ENCODE assay signal across 9 cellular contexts in the genomic region with DNA sequence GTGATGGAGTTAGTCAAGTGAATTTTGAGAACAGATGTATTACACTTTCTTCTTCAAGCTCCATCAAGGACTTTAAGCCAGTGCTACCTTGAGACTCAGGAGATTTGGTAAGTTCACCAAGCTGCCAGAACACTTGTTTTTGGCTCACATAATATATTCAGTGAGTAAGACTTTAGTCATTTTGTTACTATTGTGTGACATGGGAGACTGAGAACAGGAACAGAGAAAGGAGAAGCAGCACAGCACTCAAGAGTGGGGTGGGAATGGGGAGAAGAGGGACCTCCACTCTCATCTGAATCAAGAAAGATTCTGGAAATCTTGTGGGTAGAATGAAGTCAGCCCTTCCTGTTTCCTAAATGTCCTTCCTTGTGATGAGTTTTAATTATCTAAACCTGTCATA.
DNase-seq lines count a peak whose midpoint lies in the region; ATAC-seq, FAIRE-seq and TF ChIP-seq lines count a peak whose summit lies in the region.
"Had no signal": no experiment of that assay in that cellular context is flagged by ENCODE, and none has a peak within 500 bp of the region (broad histone marks: within the 10 kb centered on the region; RNA-seq: fewer than 3 reads in every experiment).

No MANE protein-coding gene starts in this region.

- BruUV-seq in HepG2 (replicated peaks; lab: Mats Ljungman, UMichigan): no TSS peak

- no peak for DNase-seq in right lobe of liver
- no peak for DNase-seq in HepG2 (ENCODE audit: low spot score)
- DNase-seq in T-helper 17 cell: no peak
- no peak for DNase-seq in activated effector memory CD4-positive, alpha-beta T cell treated with anti-CD3 and anti-CD28 coated beads, Interleukin-2, amount 50 U/mL, for 16 hours
- DNase-seq in mesothelial cell of epicardium (ENCODE audit: low spot score in 2 of 2, unreplicated experiment in 2 of 2): no peak
- no peak for DNase-seq in progenitor cell of endocrine pancreas (ENCODE audit: low spot score, unreplicated experiment)
- DNase-seq: CD8-positive, alpha-beta T cell had no signal

- H3K36me3 ChIP-seq in right lobe of liver (no peaks in the 10 kb centered on the region), HepG2 (replicated peaks in 1 of 2; ENCODE audit: control insufficient read depth in 1 of 2, insufficient read depth in 2 of 2, low read length in 2 of 2) (no peaks in the 10 kb centered on the region)

- POLR2A ChIA-PET in HepG2 (lab: Yijun Ruan, JAX): no interaction called here

- peaks cover 34% of the 10 kb centered on the region for H3K4me1 Mint-ChIP-seq in T-helper 17 cell
- peaks cover 56% of the 10 kb centered on the region for H3K4me1 Mint-ChIP-seq in stimulated activated naive CD8-positive, alpha-beta T cell treated with anti-CD3 and anti-CD28 coated beads, Interleukin-15, Interleukin-2, amounts not matched to agents 100 ng/mL and 50 ng/mL, for 24 hours (ENCODE audit: low read depth)
- peaks cover 11% of the 10 kb centered on the region for H3K4me1 Mint-ChIP-seq in mesothelial cell of epicardium
- peaks cover 10% of the 10 kb centered on the region for H3K4me1 Mint-ChIP-seq in progenitor cell of endocrine pancreas (ENCODE audit: low read depth)

- TF ChIP-seq CTCF in right lobe of liver (IDR thresholded peaks at IDR 0.05) (no peak), HepG2 (CRISPR knock-in tag; IDR thresholded peaks at IDR 0.05) (no peak), mesothelial cell of epicardium (IDR thresholded peaks at IDR 0.05; ENCODE audit: unreplicated experiment) (no peak), progenitor cell of endocrine pancreas (IDR thresholded peaks at IDR 0.05; ENCODE audit: unreplicated experiment) (no peak)

- in situ Hi-C loops in HepG2 (cut with HindIII; ENCODE audit: extremely low pct_ligation_motif_present, low pct_unique_long_range_greater_than_20kb): no loop called here

- no peak for TF ChIP-seq POLR2A in right lobe of liver (IDR thresholded peaks at IDR 0.05)
- TF ChIP-seq POLR2A in HepG2 (IDR thresholded peaks at IDR 0.05; ENCODE audit: insufficient read depth in 1 of 2, low read depth in 2 of 2, low read length in 2 of 2): no peak

- H3K9me3 ChIP-seq in right lobe of liver (no peaks in the 10 kb centered on the region), HepG2 (ENCODE audit: low read length) (no peaks in the 10 kb centered on the region), T-helper 17 cell (ENCODE audit: control insufficient read depth, low read length, poor library complexity, severe bottlenecking) (no peaks in the 10 kb centered on the region)

- intact Hi-C loops in right lobe of liver (cut with DNase I): no loop called here
- intact Hi-C loops in HepG2 (cut with micrococcal nuclease; ENCODE audit: unreplicated experiment): no loop called here

- H4K20me1 ChIP-seq in HepG2 (ENCODE audit: insufficient read depth, low read length): no peaks in the 10 kb centered on the region

- H3K4me2 ChIP-seq in HepG2 (ENCODE audit: low read depth, low read length): no peak overlapping the region

- no peak overlapping the region for H3K4me3 Mint-ChIP-seq in T-helper 17 cell
- H3K4me3 Mint-ChIP-seq in stimulated activated naive CD8-positive, alpha-beta T cell treated with anti-CD3 and anti-CD28 coated beads, Interleukin-15, Interleukin-2, amounts not matched to agents 100 ng/mL and 50 ng/mL, for 24 hours: no peak overlapping the region
- no peak overlapping the region for H3K4me3 Mint-ChIP-seq in mesothelial cell of epicardium
- H3K4me3 Mint-ChIP-seq in progenitor cell of endocrine pancreas (ENCODE audit: low read depth): no peak overlapping the region
- H3K4me3 Mint-ChIP-seq: CD8-positive, alpha-beta T cell had no signal

- no peak overlapping the region for H3K9ac ChIP-seq in HepG2 (ENCODE audit: insufficient read depth, low read depth, low read length)

- no peak overlapping the region for H2AFZ ChIP-seq in HepG2 (ENCODE audit: low read length)

- no peak for FAIRE-seq in HepG2 (lab: Jason Lieb, UNC)

- H3K27me3 Mint-ChIP-seq in T-helper 17 cell (no peaks in the 10 kb centered on the region), mesothelial cell of epicardium (ENCODE audit: low read depth) (no peaks in the 10 kb centered on the region), progenitor cell of endocrine pancreas (no peaks in the 10 kb centered on the region)
- H3K27me3 Mint-ChIP-seq in stimulated activated naive CD8-positive, alpha-beta T cell treated with anti-CD3 and anti-CD28 coated beads, Interleukin-15, Interleukin-2, amounts not matched to agents 100 ng/mL and 50 ng/mL, for 24 hours: no peaks in the 10 kb centered on the region

- no peaks in the 10 kb centered on the region for H3K9me3 Mint-ChIP-seq in stimulated activated naive CD8-positive, alpha-beta T cell treated with anti-CD3 and anti-CD28 coated beads, Interleukin-15, Interleukin-2, amounts not matched to agents 100 ng/mL and 50 ng/mL, for 24 hours
- H3K9me3 Mint-ChIP-seq in mesothelial cell of epicardium: no peaks in the 10 kb centered on the region
- H3K9me3 Mint-ChIP-seq in progenitor cell of endocrine pancreas (ENCODE audit: low read depth): no peaks in the 10 kb centered on the region
- H3K9me3 Mint-ChIP-seq: CD8-positive, alpha-beta T cell had no signal

- TF ChIP-seq EP300 in HepG2 (IDR thresholded peaks at IDR 0.05; ENCODE audit: low read depth in 2 of 2, low read length in 2 of 2) (no peak), HepG2 (CRISPR knock-in tag; IDR thresholded peaks at IDR 0.05; ENCODE audit: borderline replicate concordance) (no peak)

- H3K27ac ChIP-seq in right lobe of liver (no peak overlapping the region), HepG2 (ENCODE audit: extremely low read length, insufficient read depth, low read length) (no peak overlapping the region)

- H3K79me2 ChIP-seq in HepG2 (ENCODE audit: insufficient read depth, low read length): no peaks in the 10 kb centered on the region

- ATAC-seq in right lobe of liver (peak in 3 of 4 donors; percentile 28 to 38 (median 30)), HepG2 (no peak), HG02938 (IDR thresholded peaks at IDR 0.05; ENCODE audit: unreplicated experiment) (peak; percentile 18), T-helper 17 cell (no peak)
- ATAC-seq: CD8-positive, alpha-beta T cell had no signal

- H3K27me3 ChIP-seq in right lobe of liver (no peaks in the 10 kb centered on the region), HepG2 (ENCODE audit: control insufficient read depth in 1 of 2, insufficient read depth in 2 of 2, low read length in 2 of 2) (no peaks in the 10 kb centered on the region)

- CTCF ChIA-PET in HepG2 (lab: Yijun Ruan, JAX; ENCODE audit: low intra/inter-chr PET ratio, low total read pairs): no interaction called here

- no peaks in the 10 kb centered on the region for H3K4me1 ChIP-seq in right lobe of liver
- no peaks in the 10 kb centered on the region for H3K4me1 ChIP-seq in HepG2 (ENCODE audit: insufficient read depth, low read length)

- H3K36me3 Mint-ChIP-seq in T-helper 17 cell (ENCODE audit: low read depth) (no peaks in the 10 kb centered on the region), mesothelial cell of epicardium (no peaks in the 10 kb centered on the region), progenitor cell of endocrine pancreas (ENCODE audit: insufficient read depth) (no peaks in the 10 kb centered on the region)
- no peaks in the 10 kb centered on the region for H3K36me3 Mint-ChIP-seq in stimulated activated naive CD8-positive, alpha-beta T cell treated with anti-CD3 and anti-CD28 coated beads, Interleukin-15, Interleukin-2, amounts not matched to agents 100 ng/mL and 50 ng/mL, for 24 hours (ENCODE audit: low read depth)
- H3K36me3 Mint-ChIP-seq: CD8-positive, alpha-beta T cell had no signal

- TF ChIP-seq RAD21 in HepG2 (CRISPR knock-in tag; IDR thresholded peaks at IDR 0.05): no peak

- H3K27ac Mint-ChIP-seq in T-helper 17 cell: peak overlapping the region; percentile 77
- H3K27ac Mint-ChIP-seq in stimulated activated naive CD8-positive, alpha-beta T cell treated with anti-CD3 and anti-CD28 coated beads, Interleukin-15, Interleukin-2, amounts not matched to agents 100 ng/mL and 50 ng/mL, for 24 hours: peak overlapping the region; percentile 84
- no peak overlapping the region for H3K27ac Mint-ChIP-seq in mesothelial cell of epicardium
- no peak overlapping the region for H3K27ac Mint-ChIP-seq in progenitor cell of endocrine pancreas
- H3K27ac Mint-ChIP-seq: CD8-positive, alpha-beta T cell had no signal

- no peak overlapping the region for H3K4me3 ChIP-seq in right lobe of liver
- no peak overlapping the region for H3K4me3 ChIP-seq in HepG2 (replicated peaks in 1 of 3; ENCODE audit: insufficient read depth in 1 of 3, low read depth in 2 of 3, low read length in 3 of 3)

TF ChIP-seq in HepG2, 621 proteins besides CTCF, POLR2A, EP300 and RAD21 (continues in another document):
- TF ChIP-seq ZNF281 (CRISPR knock-in tag; IDR thresholded peaks at IDR 0.05; ENCODE audit: borderline replicate concordance) (no peak), XBP1 (CRISPR knock-in tag; IDR thresholded peaks at IDR 0.05) (no peak), ARID2 (CRISPR knock-in tag; IDR thresholded peaks at IDR 0.05; ENCODE audit: borderline replicate concordance) (no peak), ZNF878 (CRISPR knock-in tag; IDR thresholded peaks at IDR 0.05) (no peak)

Comparison
In these comparisons a context has a peak if more than half of its experiments do, and no peak if none do; other contexts are left out.
1. ATAC-seq: peak in right lobe of liver (3 of 4) and HG02938 (single experiment); none in HepG2 (single experiment) and T-helper 17 cell (single experiment).
2. H3K27ac Mint-ChIP-seq: peak in T-helper 17 cell (single experiment) and stimulated activated naive CD8-positive, alpha-beta T cell treated with anti-CD3 and anti-CD28 coated beads, Interleukin-15, Interleukin-2, amounts not matched to agents 100 ng/mL and 50 ng/mL, for 24 hours (single experiment); none in mesothelial cell of epicardium (single experiment) and progenitor cell of endocrine pancreas (single experiment).